In genomic region chr9:121613009-121613766, GRCh38 we compare ENCODE assay signal across 12 cellular contexts. TPM values are rescaled to one million over a fixed set of nuclear protein-coding genes. Genes with fewer than 3 reads are reported as not detected.
DNase-seq lines count a peak whose midpoint lies in the region; ATAC-seq and TF ChIP-seq lines count a peak whose summit lies in the region.
"Had no signal": no experiment of that assay in that cellular context is flagged by ENCODE, and none has a peak within 500 bp of the region (broad histone marks: within the 10 kb centered on the region; RNA-seq: fewer than 3 reads in every experiment).

No MANE protein-coding gene starts in this region.

- peaks cover 25% of the 10 kb centered on the region for H3K4me1 Mint-ChIP-seq in Calu3 (ENCODE audit: low read depth, unreplicated experiment)

- TF ChIP-seq POLR2A in breast epithelium (IDR thresholded peaks at IDR 0.05) = no peak
- no peak for TF ChIP-seq POLR2A in erythroblast (IDR thresholded peaks at IDR 0.05; ENCODE audit: low read length)
- TF ChIP-seq POLR2A in testis (IDR thresholded peaks at IDR 0.05) = no peak

- no TSS peak for BruUV-seq in Calu3 (replicated peaks; lab: Mats Ljungman, UMichigan)

- H3K36me3 ChIP-seq in breast epithelium (no peaks in the 10 kb centered on the region), mesodermal cell (ENCODE audit: control insufficient read depth, insufficient read depth, low read length) (no peaks in the 10 kb centered on the region), testis (ENCODE audit: low read depth, missing control alignments) (no peaks in the 10 kb centered on the region)
- H3K36me3 ChIP-seq: HAP-1 had no signal

- intact Hi-C loops in Calu3 (cut with micrococcal nuclease; ENCODE audit: unreplicated experiment) = no loop called here
- intact Hi-C loops in breast epithelium (cut with DNase I; ENCODE audit: low total_unique reads) = no loop called here
- intact Hi-C loops in testis (cut with DNase I; ENCODE audit: low total_unique reads) = no loop called here

- no peaks in the 10 kb centered on the region for H3K36me3 Mint-ChIP-seq in Calu3 (ENCODE audit: insufficient read depth, unreplicated experiment)

- H3K27me3 Mint-ChIP-seq in Calu3 (ENCODE audit: unreplicated experiment) = no peaks in the 10 kb centered on the region

- peak overlapping the region; percentile 67 to 84 for H3K27ac ChIP-seq in breast epithelium
- H3K27ac ChIP-seq in mesodermal cell (ENCODE audit: low read depth, low read length, severe bottlenecking) = peak overlapping the region; percentile 4
- no peak overlapping the region for H3K27ac ChIP-seq in testis
- H3K27ac ChIP-seq in foreskin keratinocyte = no peak overlapping the region

- H3K4me1 ChIP-seq in breast epithelium = peaks cover 5 to 7% of the 10 kb centered on the region in 2 donors
- peaks cover 46% of the 10 kb centered on the region for H3K4me1 ChIP-seq in mesodermal cell (ENCODE audit: control insufficient read depth, insufficient read depth, low read length, poor library complexity, severe bottlenecking)
- no peaks in the 10 kb centered on the region for H3K4me1 ChIP-seq in testis
- H3K4me1 ChIP-seq in foreskin keratinocyte = no peaks in the 10 kb centered on the region
- H3K4me1 ChIP-seq: HAP-1 had no signal

- no peak for TF ChIP-seq CTCF in Calu3 (IDR thresholded peaks at IDR 0.05; ENCODE audit: unreplicated experiment)
- TF ChIP-seq CTCF in breast epithelium (IDR thresholded peaks at IDR 0.05) = no peak
- no peak for TF ChIP-seq CTCF in testis (IDR thresholded peaks at IDR 0.05)
- TF ChIP-seq CTCF in foreskin keratinocyte (conservative IDR thresholded peaks at IDR 0.05) = no peak

- 50 to 100% methylated on average over 1 of the region's 11 CpGs for WGBS in mesodermal cell (ENCODE audit: insufficient coverage in 2 of 2), 2 experiments
- WGBS in testis, 2 donors = 75 to 76% methylated on average over 11 of the region's 11 CpGs

- no peak overlapping the region for H3K27ac Mint-ChIP-seq in Calu3 (ENCODE audit: unreplicated experiment)

- DNase-seq in Calu3 = no peak
- DNase-seq in MV-4-11 (lab: John Stamatoyannopoulos, UW) = peak; percentile 97
- no peak for DNase-seq in breast epithelium (ENCODE audit: low spot score in 2 of 2)
- DNase-seq in erythroblast (lab: John Stamatoyannopoulos, UW) = no peak
- DNase-seq in testis = no peak
- no peak for DNase-seq in foreskin keratinocyte
- DNase-seq: activated CD4-positive, alpha-beta T cell treated with anti-CD3 and anti-CD28 coated beads, Interleukin-2, amount 50 U/mL, for 48 hours; aorta; foreskin fibroblast had no signal

- peak overlapping the region; percentile 42 for H3K4me3 Mint-ChIP-seq in Calu3 (ENCODE audit: low read depth, unreplicated experiment)

- H3K27me3 ChIP-seq in breast epithelium = no peaks in the 10 kb centered on the region
- H3K27me3 ChIP-seq in testis = no peaks in the 10 kb centered on the region
- H3K27me3 ChIP-seq in foreskin keratinocyte = peaks cover 51% of the 10 kb centered on the region

- ATAC-seq in HG02642 (IDR thresholded peaks at IDR 0.05; ENCODE audit: poor library complexity, unreplicated experiment) (no peak), foreskin keratinocyte (no peak)

- no peaks in the 10 kb centered on the region for H3K9me3 Mint-ChIP-seq in Calu3 (ENCODE audit: low read depth, unreplicated experiment)

- CTCF ChIA-PET in Calu3 (lab: Charles Lee) = interaction anchor here (1.1 kb wide), 1 partner anchor 10 kb away, joined by 4 read pairs; no protein-coding TSS in a partner anchor

- H3K4me3 ChIP-seq in breast epithelium (no peak overlapping the region), mesodermal cell (ENCODE audit: extremely low read depth, insufficient read depth, low read length, poor library complexity, severe bottlenecking) (no peak overlapping the region), testis (no peak overlapping the region)
- H3K4me3 ChIP-seq: HAP-1 had no signal

- H3K9me3 ChIP-seq in breast epithelium = no peaks in the 10 kb centered on the region
- H3K9me3 ChIP-seq in mesodermal cell (ENCODE audit: control insufficient read depth, low read length) = no peaks in the 10 kb centered on the region
- no peaks in the 10 kb centered on the region for H3K9me3 ChIP-seq in testis
- H3K9me3 ChIP-seq: HAP-1 had no signal

RNA-seq across cellular contexts. Expression of gene DAB2IP, which starts 38.2 kb away (rescaled TPM):
- total RNA-seq in Calu3 (2022) (56.3 and 59.0 TPM in 2 replicates), breast epithelium (10 to 100 TPM; 16.0 to 56.0 (median 55.8) TPM), testis (100 to 1,000 TPM; 102 to 136 TPM), foreskin keratinocyte (26.5 and 26.6 TPM in 2 replicates)
- 49.6 TPM for polyA plus RNA-seq in mesodermal cell (2013, experiment 1 of 2)
- 34.2 TPM for polyA plus RNA-seq in mesodermal cell (2013, experiment 2 of 2)
- polyA plus RNA-seq in testis (ENCODE audit: insufficient read depth, low read depth, low replicate concordance) (57.7 TPM), foreskin keratinocyte (12.5 and 14.1 TPM in 2 replicates)

Comparison
In these comparisons a context has a peak if more than half of its experiments do, and no peak if none do; other contexts are left out.
1. H3K27ac ChIP-seq: peak in breast epithelium (2 of 2) and mesodermal cell (single experiment); none in testis (0 of 2) and foreskin keratinocyte (single experiment).